Comparison of ENCODE assay signal across 24 cellular contexts in genomic region chr6:91926827-91927226, GRCh38.
"Had no signal": no experiment of that assay in that cellular context is flagged by ENCODE, and none has a peak within 500 bp of the region (broad histone marks: within the 10 kb centered on the region; RNA-seq: fewer than 3 reads in every experiment).

No MANE protein-coding gene starts in this region.

- H3K4me1 ChIP-seq: left ventricle myocardium inferior, right atrium auricular region, stomach, tibial artery, uterus had no signal

- H3K4me3 ChIP-seq: left ventricle myocardium inferior, ovary, right atrium auricular region, skin epidermis, stomach, thoracic aorta, tibial artery, uterus had no signal

- H3K27ac ChIP-seq: left ventricle myocardium inferior, ovary, right atrium auricular region, skin epidermis, stomach, thoracic aorta, tibial artery, uterus had no signal

- H3K36me3 ChIP-seq: left ventricle myocardium inferior, ovary, right atrium auricular region, stomach, thoracic aorta, tibial artery, uterus had no signal

- H3K27me3 Mint-ChIP-seq: naive B cell; progenitor cell of endocrine pancreas; stimulated activated naive B cell treated with anti-CD40 and anti-IgM and Interleukin-4, amounts not matched to agents 10 μg/mL and 1 μg/mL and 100 μg/mL, for 72 hours had no signal

- ATAC-seq: natural killer cell; sciatic nerve; stimulated activated naive B cell treated with anti-CD40 and anti-IgM and Interleukin-4, amounts not matched to agents 10 μg/mL and 1 μg/mL and 100 μg/mL, for 72 hours; stimulated activated naive CD8-positive, alpha-beta T cell treated with anti-CD3 and anti-CD28 coated beads, Interleukin-15, Interleukin-2, amounts not matched to agents 100 U/mL and 50 U/mL, for 24 hours had no signal

- H3K4me1 Mint-ChIP-seq: mesothelial cell of epicardium; naive B cell; natural killer cell; nephron progenitor cell; stimulated activated naive B cell treated with anti-CD40 and anti-IgM and Interleukin-4, amounts not matched to agents 10 μg/mL and 1 μg/mL and 100 μg/mL, for 72 hours had no signal

- H3K9me3 ChIP-seq: ovary, tibial artery, uterus had no signal

- H3K27me3 ChIP-seq: ovary, right atrium auricular region, stomach, tibial artery, uterus had no signal

- H3K27ac Mint-ChIP-seq: mesothelial cell of epicardium; naive B cell; natural killer cell; nephron progenitor cell; progenitor cell of endocrine pancreas; stimulated activated naive B cell treated with anti-CD40 and anti-IgM and Interleukin-4, amounts not matched to agents 10 μg/mL and 1 μg/mL and 100 μg/mL, for 72 hours had no signal

- DNase-seq: islet precursor cell; left ventricle myocardium inferior; mammary epithelial cell; mesendoderm; naive B cell; natural killer cell; nephron progenitor cell; ovary; stimulated activated CD4-positive, alpha-beta T cell treated with anti-CD3 and anti-CD28 coated beads, Interleukin-12 subunit alpha, Interleukin-12 subunit beta, amount 100 ng/mL, for 4 hours; stimulated activated CD4-positive, alpha-beta T cell treated with anti-CD3 and anti-CD28 coated beads, Interleukin-15, amount 100 ng/mL, for 24 hours; stimulated activated CD4-positive, alpha-beta T cell treated with anti-CD3 and anti-CD28 coated beads, Interleukin-2, amount 100 ng/mL, for 24 hours; stimulated activated CD4-positive, alpha-beta T cell treated with anti-CD3 and anti-CD28 coated beads, Interleukin-4, amount 100 ng/mL, for 1 hour; stimulated activated naive B cell treated with anti-CD40 and anti-IgM and Interleukin-4, amounts not matched to agents 10 μg/mL and 1 μg/mL and 100 μg/mL, for 72 hours; stimulated activated naive CD8-positive, alpha-beta T cell treated with anti-CD3 and anti-CD28 coated beads, Interleukin-15, Interleukin-2, amounts not matched to agents 100 U/mL and 50 U/mL, for 24 hours; stomach; tibial artery; trophoblast cell; uterus had no signal

- H3K36me3 Mint-ChIP-seq: mesothelial cell of epicardium; naive B cell; stimulated activated naive B cell treated with anti-CD40 and anti-IgM and Interleukin-4, amounts not matched to agents 10 μg/mL and 1 μg/mL and 100 μg/mL, for 72 hours had no signal

- H3K4me3 Mint-ChIP-seq: mesothelial cell of epicardium; naive B cell; natural killer cell; nephron progenitor cell; stimulated activated naive B cell treated with anti-CD40 and anti-IgM and Interleukin-4, amounts not matched to agents 10 μg/mL and 1 μg/mL and 100 μg/mL, for 72 hours had no signal
